9 cellular contexts compared by ENCODE assay signal in genomic region chr15:71093089-71094024, GRCh38. TPM values are rescaled to one million over a fixed set of nuclear protein-coding genes. Genes with fewer than 3 reads are reported as not detected.
A peak's percentile ranks its signal among the peaks of the same experiment; 100 is the strongest.
DNase-seq lines count a peak whose midpoint lies in the region; ATAC-seq and TF ChIP-seq lines count a peak whose summit lies in the region.
"Had no signal": no experiment of that assay in that cellular context is flagged by ENCODE, and none has a peak within 500 bp of the region (broad histone marks: within the 10 kb centered on the region; RNA-seq: fewer than 3 reads in every experiment).

No MANE protein-coding gene starts in this region.

- no peaks in the 10 kb centered on the region for H3K27me3 ChIP-seq in parathyroid adenoma (ENCODE audit: control insufficient read depth, insufficient read depth, low read length)

- H3K79me2 ChIP-seq in parathyroid adenoma: no peaks in the 10 kb centered on the region

- ATAC-seq in omental fat pad (ENCODE audit: low FRiP score): no peak
- ATAC-seq in HG03432 (IDR thresholded peaks at IDR 0.05; ENCODE audit: unreplicated experiment): no peak
- no peak for ATAC-seq in WTC11
- ATAC-seq in HG02870 (IDR thresholded peaks at IDR 0.05; ENCODE audit: unreplicated experiment): no peak

- peaks cover 6% of the 10 kb centered on the region for H3K9me3 Mint-ChIP-seq in WTC11

- no peak overlapping the region for H3K4me3 ChIP-seq in epithelial cell of esophagus (ENCODE audit: low read length)
- H3K4me3 ChIP-seq in parathyroid adenoma (ENCODE audit: low read depth, low read length): no peak overlapping the region

- no peaks in the 10 kb centered on the region for H3K4me1 Mint-ChIP-seq in WTC11

- no peak overlapping the region for H3K27ac Mint-ChIP-seq in WTC11

- no peaks in the 10 kb centered on the region for H3K9me3 ChIP-seq in parathyroid adenoma (ENCODE audit: control insufficient read depth, low read length)

- peak overlapping the region; percentile 46 for H2AFZ ChIP-seq in parathyroid adenoma

- H3K27me3 Mint-ChIP-seq in WTC11 (ENCODE audit: low read depth): peaks cover 61% of the 10 kb centered on the region

- no peaks in the 10 kb centered on the region for H3K4me1 ChIP-seq in parathyroid adenoma

- CTCF ChIA-PET in WTC11 (lab: Charles Lee): interaction anchor here (0.8 to 1.4 kb wide), 2 partner anchors 10 to 21 kb away, joined by 3 read pairs; no protein-coding TSS in a partner anchor

- no peaks in the 10 kb centered on the region for H3K36me3 Mint-ChIP-seq in WTC11

- no peak overlapping the region for H3K9ac ChIP-seq in parathyroid adenoma

- POLR2A ChIA-PET in WTC11 (lab: Charles Lee): no interaction called here

- H3K4me3 Mint-ChIP-seq in WTC11: no peak overlapping the region

- H3K4me2 ChIP-seq in parathyroid adenoma (ENCODE audit: low read length): peak overlapping the region; percentile 47

- TF ChIP-seq CTCF in epithelial cell of esophagus (IDR thresholded peaks at IDR 0.05; ENCODE audit: insufficient read depth, low read depth, low read length, missing control alignments): no peak
- no peak for TF ChIP-seq CTCF in parathyroid adenoma (IDR thresholded peaks at IDR 0.05)
- no peak for TF ChIP-seq CTCF in omental fat pad (IDR thresholded peaks at IDR 0.05)
- no peak for TF ChIP-seq CTCF in WTC11 (IDR thresholded peaks at IDR 0.05)

- no peaks in the 10 kb centered on the region for H3K36me3 ChIP-seq in parathyroid adenoma (ENCODE audit: control insufficient read depth, insufficient read depth, low read length)

- peak; percentile 72 for DNase-seq in H4 (ENCODE audit: low spot score)
- peak; percentile 51 for DNase-seq in NCI-H69 (lab: John Stamatoyannopoulos, UW)
- peak; percentile 94 for DNase-seq in epithelial cell of esophagus (ENCODE audit: low read depth)
- DNase-seq in omental fat pad (ENCODE audit: low spot score): no peak
- no peak for DNase-seq in WTC11 (ENCODE audit: low spot score)
- DNase-seq: NCI-H187 treated with DMSO at 0.1 percent for 48 hours had no signal

- H3K27ac ChIP-seq in parathyroid adenoma: no peak overlapping the region

TF ChIP-seq in WTC11, 78 proteins besides CTCF, POLR2A, EP300 and RAD21:
- no peak for TF ChIP-seq RELA (CRISPR knock-in tag; IDR thresholded peaks at IDR 0.05; ENCODE audit: borderline replicate concordance)
- TF ChIP-seq, protein P1, sequence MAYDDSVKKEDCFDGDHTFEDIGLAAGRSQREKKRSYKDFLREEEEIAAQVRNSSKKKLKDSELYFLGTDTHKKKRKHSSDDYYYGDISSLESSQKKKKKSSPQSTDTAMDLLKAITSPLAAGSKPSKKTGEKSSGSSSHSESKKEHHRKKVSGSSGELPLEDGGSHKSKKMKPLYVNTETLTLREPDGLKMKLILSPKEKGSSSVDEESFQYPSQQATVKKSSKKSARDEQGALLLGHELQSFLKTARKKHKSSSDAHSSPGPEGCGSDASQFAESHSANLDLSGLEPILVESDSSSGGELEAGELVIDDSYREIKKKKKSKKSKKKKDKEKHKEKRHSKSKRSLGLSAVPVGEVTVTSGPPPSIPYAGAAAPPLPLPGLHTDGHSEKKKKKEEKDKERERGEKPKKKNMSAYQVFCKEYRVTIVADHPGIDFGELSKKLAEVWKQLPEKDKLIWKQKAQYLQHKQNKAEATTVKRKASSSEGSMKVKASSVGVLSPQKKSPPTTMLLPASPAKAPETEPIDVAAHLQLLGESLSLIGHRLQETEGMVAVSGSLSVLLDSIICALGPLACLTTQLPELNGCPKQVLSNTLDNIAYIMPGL (CRISPR knock-in tag; IDR thresholded peaks at IDR 0.05): no peak
TF ChIP-seq in WTC11: peak in this region for 0.

RNA-seq across cellular contexts. Expression of gene THSD4, which starts 21.9 kb away (rescaled TPM):
- total RNA-seq in H4 (2014; rRNA removed; shearing (Covaris generic)): 0.58 and 1.2 TPM in 2 replicates
- total RNA-seq in omental fat pad: 10 to 100 TPM in 3 of 4 donors, 1 to 10 TPM in 1; 2.7 to 49.2 (median 15.8) TPM
- 7.8 to 11.7 TPM (median 8.2 TPM) in 3 replicates for total RNA-seq in WTC11 (2021)

Comparison
In these comparisons a context has a peak if more than half of its experiments do, and no peak if none do; other contexts are left out.
1. DNase-seq: peak in H4 (single experiment), NCI-H69 (single experiment) and epithelial cell of esophagus (single experiment); none in omental fat pad (single experiment) and WTC11 (single experiment).